ENCODE assay signal across 29 cellular contexts in the genomic region with DNA sequence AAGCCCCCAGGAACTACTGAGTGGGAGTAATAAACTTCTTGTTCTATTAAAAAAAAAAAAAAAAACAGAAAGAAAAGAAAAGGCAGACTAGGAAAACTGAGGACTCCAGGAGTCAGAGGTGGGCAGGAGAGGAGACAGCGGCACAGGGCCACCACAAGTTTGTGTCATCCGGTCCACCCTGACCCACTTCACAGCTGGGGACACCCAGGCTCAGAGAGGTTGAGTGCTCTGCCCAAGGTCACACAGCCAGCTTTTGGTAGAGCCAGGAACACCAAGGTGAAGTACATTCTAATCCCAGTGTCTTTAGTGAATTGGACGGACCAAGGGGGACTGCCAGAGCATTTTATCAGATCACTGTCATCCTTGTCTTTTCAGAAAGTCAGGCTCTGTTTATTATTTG.
"Had no signal": no experiment of that assay in that cellular context is flagged by ENCODE, and none has a peak within 500 bp of the region (broad histone marks: within the 10 kb centered on the region; RNA-seq: fewer than 3 reads in every experiment).

No MANE protein-coding gene starts in this region.

- H3K27me3 Mint-ChIP-seq: stimulated activated memory B cell treated with anti-CD40 and anti-IgM and Interleukin-4, amounts not matched to agents 10 μg/mL and 1 μg/mL and 100 μg/mL, for 72 hours; stimulated activated naive B cell treated with anti-CD40 and anti-IgM and Interleukin-4, amounts not matched to agents 10 μg/mL and 1 μg/mL and 100 μg/mL, for 72 hours had no signal

- H3K4me1 ChIP-seq: testis, thyroid gland, tibial artery, upper lobe of right lung, uterus, vagina had no signal

- H3K27ac Mint-ChIP-seq: stimulated activated effector memory CD8-positive, alpha-beta T cell treated with anti-CD3 and anti-CD28 coated beads, Interleukin-12 subunit alpha, Interleukin-12 subunit beta, amount 100 ng/mL, for 72 hours; stimulated activated memory B cell treated with anti-CD40 and anti-IgM and Interleukin-4, amounts not matched to agents 10 μg/mL and 1 μg/mL and 100 μg/mL, for 72 hours; stimulated activated naive B cell treated with anti-CD40 and anti-IgM and Interleukin-4, amounts not matched to agents 10 μg/mL and 1 μg/mL and 100 μg/mL, for 72 hours; stimulated activated naive CD8-positive, alpha-beta T cell treated with anti-CD3 and anti-CD28 coated beads, Interleukin-15, amount 100 ng/mL, for 72 hours; stimulated activated naive CD8-positive, alpha-beta T cell treated with anti-CD3 and anti-CD28 coated beads, Interleukin-15, Interleukin-2, amounts not matched to agents 100 ng/mL and 50 ng/mL, for 24 hours; type B pancreatic cell had no signal

- H3K36me3 ChIP-seq: stomach, suprapubic skin, thoracic aorta, thyroid gland, tibial artery, tibial nerve, transverse colon, upper lobe of left lung, upper lobe of right lung, uterus, vagina had no signal

- H3K9me3 Mint-ChIP-seq: stimulated activated effector memory CD8-positive, alpha-beta T cell treated with anti-CD3 and anti-CD28 coated beads, Interleukin-12 subunit alpha, Interleukin-12 subunit beta, amount 100 ng/mL, for 72 hours; stimulated activated memory B cell treated with anti-CD40 and anti-IgM and Interleukin-4, amounts not matched to agents 10 μg/mL and 1 μg/mL and 100 μg/mL, for 72 hours; stimulated activated naive B cell treated with anti-CD40 and anti-IgM and Interleukin-4, amounts not matched to agents 10 μg/mL and 1 μg/mL and 100 μg/mL, for 72 hours; stimulated activated naive CD8-positive, alpha-beta T cell treated with anti-CD3 and anti-CD28 coated beads, Interleukin-15, amount 100 ng/mL, for 72 hours; stimulated activated naive CD8-positive, alpha-beta T cell treated with anti-CD3 and anti-CD28 coated beads, Interleukin-15, Interleukin-2, amounts not matched to agents 100 ng/mL and 50 ng/mL, for 24 hours; type B pancreatic cell had no signal

- H3K9me3 ChIP-seq: stomach, suprapubic skin, testis, thoracic aorta, thyroid gland, tibial artery, tibial nerve, transverse colon, upper lobe of left lung, upper lobe of right lung, uterus, vagina had no signal

- H3K27me3 ChIP-seq: testis, thyroid gland, tibial nerve, upper lobe of left lung, upper lobe of right lung, uterus, vagina had no signal

- H3K4me3 Mint-ChIP-seq: stimulated activated effector memory CD8-positive, alpha-beta T cell treated with anti-CD3 and anti-CD28 coated beads, Interleukin-12 subunit alpha, Interleukin-12 subunit beta, amount 100 ng/mL, for 72 hours; stimulated activated memory B cell treated with anti-CD40 and anti-IgM and Interleukin-4, amounts not matched to agents 10 μg/mL and 1 μg/mL and 100 μg/mL, for 72 hours; stimulated activated naive B cell treated with anti-CD40 and anti-IgM and Interleukin-4, amounts not matched to agents 10 μg/mL and 1 μg/mL and 100 μg/mL, for 72 hours; stimulated activated naive CD8-positive, alpha-beta T cell treated with anti-CD3 and anti-CD28 coated beads, Interleukin-15, amount 100 ng/mL, for 72 hours; stimulated activated naive CD8-positive, alpha-beta T cell treated with anti-CD3 and anti-CD28 coated beads, Interleukin-15, Interleukin-2, amounts not matched to agents 100 ng/mL and 50 ng/mL, for 24 hours; type B pancreatic cell had no signal

- H3K36me3 Mint-ChIP-seq: stimulated activated effector memory CD8-positive, alpha-beta T cell treated with anti-CD3 and anti-CD28 coated beads, Interleukin-12 subunit alpha, Interleukin-12 subunit beta, amount 100 ng/mL, for 72 hours; stimulated activated memory B cell treated with anti-CD40 and anti-IgM and Interleukin-4, amounts not matched to agents 10 μg/mL and 1 μg/mL and 100 μg/mL, for 72 hours; stimulated activated naive B cell treated with anti-CD40 and anti-IgM and Interleukin-4, amounts not matched to agents 10 μg/mL and 1 μg/mL and 100 μg/mL, for 72 hours; type B pancreatic cell had no signal

- DNase-seq: stimulated activated CD4-positive, alpha-beta T cell treated with anti-CD3 and anti-CD28 coated beads, Interleukin-2, amount 100 ng/mL, for 48 hours; stimulated activated CD4-positive, alpha-beta T cell treated with anti-CD3 and anti-CD28 coated beads, Interleukin-4, amount 100 ng/mL, for 1 hour; stimulated activated CD4-positive, alpha-beta T cell treated with anti-CD3 and anti-CD28 coated beads, Interleukin-4, amount 100 ng/mL, for 24 hours; stimulated activated CD4-positive, alpha-beta T cell treated with anti-CD3 and anti-CD28 coated beads, Interleukin-4, amount 100 ng/mL, for 4 hours; stimulated activated CD8-positive, alpha-beta memory T cell treated with anti-CD3 and anti-CD28 coated beads, Interleukin-4, amount 100 ng/mL, for 48 hours; stimulated activated naive B cell treated with anti-CD40 and anti-IgM and Interleukin-4, amounts not matched to agents 10 μg/mL and 1 μg/mL and 100 μg/mL, for 72 hours; stimulated activated naive CD4-positive, alpha-beta T cell; stimulated activated naive CD4-positive, alpha-beta T cell treated with Interleukin-2 at 50 U/mL for 16 hours; stimulated activated naive CD8-positive, alpha-beta T cell treated with anti-CD3 and anti-CD28 coated beads, Interleukin-15, amount 100 ng/mL, for 72 hours; stimulated activated naive CD8-positive, alpha-beta T cell treated with anti-CD3 and anti-CD28 coated beads, Interleukin-15, Interleukin-2, amounts not matched to agents 100 U/mL and 50 U/mL, for 24 hours; stomach; substantia nigra; testis; thyroid gland; tibial artery; transverse colon; trophoblast cell; upper lobe of left lung; upper lobe of right lung; uterus had no signal

- ATAC-seq: stimulated activated effector memory CD8-positive, alpha-beta T cell treated with anti-CD3 and anti-CD28 coated beads, Interleukin-12 subunit alpha, Interleukin-12 subunit beta, amount 100 ng/mL, for 72 hours; stimulated activated memory B cell treated with anti-CD40 and anti-IgM and Interleukin-4, amounts not matched to agents 10 μg/mL and 1 μg/mL and 100 μg/mL, for 72 hours; stimulated activated naive B cell treated with anti-CD40 and anti-IgM and Interleukin-4, amounts not matched to agents 10 μg/mL and 1 μg/mL and 100 μg/mL, for 72 hours; stimulated activated naive CD8-positive, alpha-beta T cell treated with anti-CD3 and anti-CD28 coated beads, Interleukin-15, amount 100 ng/mL, for 72 hours; stimulated activated naive CD8-positive, alpha-beta T cell treated with anti-CD3 and anti-CD28 coated beads, Interleukin-15, Interleukin-2, amounts not matched to agents 100 U/mL and 50 U/mL, for 24 hours; upper lobe of right lung had no signal

- FAIRE-seq: urothelium cell line had no signal

- H3K4me3 ChIP-seq: stomach, suprapubic skin, testis, thoracic aorta, thyroid gland, tibial artery, tibial nerve, transverse colon, upper lobe of left lung, upper lobe of right lung, uterus, vagina had no signal

- H3K27ac ChIP-seq: stomach, suprapubic skin, testis, thoracic aorta, thyroid gland, tibial artery, tibial nerve, transverse colon, upper lobe of left lung, upper lobe of right lung, uterus, vagina had no signal
